ENCODE assay signal across 1 cellular context in the genomic region with DNA sequence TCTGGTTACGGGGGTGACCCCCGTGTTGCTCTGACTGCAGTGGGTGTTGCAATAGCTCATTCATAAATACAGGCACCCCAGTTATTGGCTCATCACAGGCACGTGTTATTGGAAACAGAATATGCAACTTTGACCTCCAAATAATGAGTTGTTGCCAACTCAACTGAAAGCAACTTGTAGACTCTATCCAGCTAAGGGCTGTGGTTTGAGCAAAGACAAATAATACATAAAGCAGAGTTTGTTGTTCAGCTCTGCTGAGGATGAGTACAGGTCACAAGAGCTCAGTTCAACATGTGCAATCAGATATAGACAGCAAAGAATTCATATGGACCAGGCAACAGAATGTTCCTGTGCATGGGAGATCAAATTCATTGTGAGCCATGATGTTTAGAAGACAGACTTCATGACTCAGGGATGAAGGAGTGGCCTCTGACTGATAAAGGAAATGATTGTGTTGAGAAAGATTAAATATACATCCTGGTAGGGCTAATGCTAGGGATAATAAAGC.
TF ChIP-seq lines count a peak whose summit lies in the region.

No MANE protein-coding gene starts in this region.

TF ChIP-seq in H1, 55 proteins besides CTCF, POLR2A, EP300 and RAD21:
- TF ChIP-seq TCF12 (IDR thresholded peaks at IDR 0.05; ENCODE audit: low read depth, low read length) (no peak), SIX5 (IDR thresholded peaks at IDR 0.05; ENCODE audit: low read depth, low read length) (no peak), SRF (IDR thresholded peaks at IDR 0.05; ENCODE audit: low read depth, low read length) (no peak), RBBP5 (IDR thresholded peaks at IDR 0.05; ENCODE audit: borderline replicate concordance, low read depth, low read length) (no peak), CBX8 (IDR thresholded peaks at IDR 0.05; ENCODE audit: borderline replicate concordance, low read depth, low read length) (no peak), RFX5 (IDR thresholded peaks at IDR 0.05; ENCODE audit: borderline replicate concordance, low read depth, low read length) (no peak)
- TF ChIP-seq, protein P1, sequence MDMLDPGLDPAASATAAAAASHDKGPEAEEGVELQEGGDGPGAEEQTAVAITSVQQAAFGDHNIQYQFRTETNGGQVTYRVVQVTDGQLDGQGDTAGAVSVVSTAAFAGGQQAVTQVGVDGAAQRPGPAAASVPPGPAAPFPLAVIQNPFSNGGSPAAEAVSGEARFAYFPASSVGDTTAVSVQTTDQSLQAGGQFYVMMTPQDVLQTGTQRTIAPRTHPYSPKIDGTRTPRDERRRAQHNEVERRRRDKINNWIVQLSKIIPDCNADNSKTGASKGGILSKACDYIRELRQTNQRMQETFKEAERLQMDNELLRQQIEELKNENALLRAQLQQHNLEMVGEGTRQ (IDR thresholded peaks at IDR 0.05; ENCODE audit: low read length): no peak
